In the genomic region with DNA sequence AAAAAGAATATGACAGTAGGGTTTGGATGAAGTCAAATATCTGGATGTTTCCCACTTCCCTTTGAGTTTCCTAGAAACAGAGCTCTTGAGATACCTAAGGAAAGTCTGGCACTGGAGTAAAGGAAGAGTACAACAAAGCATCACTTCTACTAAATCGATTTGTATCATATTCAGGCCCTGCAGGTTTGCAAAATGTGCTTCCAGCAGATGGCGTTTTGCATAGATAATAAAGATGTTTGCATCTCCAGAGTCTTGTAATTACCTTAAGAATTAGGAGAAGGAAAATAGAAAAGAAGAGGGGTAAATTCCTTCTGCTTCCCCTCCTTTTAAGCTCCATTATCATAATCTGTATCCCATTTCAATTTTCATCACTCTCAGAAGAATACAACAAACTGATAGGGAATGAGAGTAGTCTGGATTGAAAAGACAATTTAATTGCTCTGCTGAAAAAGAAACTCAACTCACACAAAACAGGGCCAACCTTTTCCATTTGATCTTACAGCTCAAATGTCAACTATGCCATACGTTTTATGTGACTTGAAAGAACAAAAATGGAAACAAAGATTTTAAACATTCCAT, we compare ENCODE assay signal across 10 cellular contexts.
A peak's percentile ranks its signal among the peaks of the same experiment; 100 is the strongest.
DNase-seq lines count a peak whose midpoint lies in the region; ATAC-seq and TF ChIP-seq lines count a peak whose summit lies in the region.
"Had no signal": no experiment of that assay in that cellular context is flagged by ENCODE, and none has a peak within 500 bp of the region (broad histone marks: within the 10 kb centered on the region; RNA-seq: fewer than 3 reads in every experiment).

No MANE protein-coding gene starts in this region.

- DNase-seq in HT-29 (ENCODE audit: low spot score) (peak; percentile 34), OCI-LY7 (ENCODE audit: low spot score) (no peak), epithelial cell of esophagus (ENCODE audit: low read depth) (peak; percentile 41), neural progenitor cell (ENCODE audit: low spot score) (no peak), body of pancreas (no peak), omental fat pad (ENCODE audit: low spot score) (no peak)
- DNase-seq in central memory CD4-positive, alpha-beta T cell: no peak
- DNase-seq: heart left ventricle, NCI-H1105 treated with DMSO at 0.1 percent for 48 hours had no signal

- no peak for TF ChIP-seq POLR2A in body of pancreas (IDR thresholded peaks at IDR 0.05)

- CTCF ChIA-PET in OCI-LY7 (lab: Charles Lee; ENCODE audit: unreplicated experiment): interaction anchor here (1.0 kb wide), 1 partner anchor 34 kb away, joined by 3 read pairs; no protein-coding TSS in a partner anchor

- no peaks in the 10 kb centered on the region for H3K36me3 Mint-ChIP-seq in neural progenitor cell

- H3K4me1 Mint-ChIP-seq in neural progenitor cell: peaks cover 8% of the 10 kb centered on the region

- no peaks in the 10 kb centered on the region for H3K36me3 ChIP-seq in OCI-LY7 (ENCODE audit: insufficient read depth, low read length)
- no peaks in the 10 kb centered on the region for H3K36me3 ChIP-seq in neural progenitor cell
- no peaks in the 10 kb centered on the region for H3K36me3 ChIP-seq in body of pancreas (replicated peaks in 1 of 2; ENCODE audit: insufficient read depth in 1 of 2, low read depth in 2 of 2)
- H3K36me3 ChIP-seq: heart left ventricle had no signal

- no peaks in the 10 kb centered on the region for H3K4me1 ChIP-seq in OCI-LY7 (ENCODE audit: insufficient read depth, low read length, poor library complexity, severe bottlenecking)
- H3K4me1 ChIP-seq in neural progenitor cell: peaks cover 4% of the 10 kb centered on the region
- H3K4me1 ChIP-seq in body of pancreas: no peaks in the 10 kb centered on the region
- H3K4me1 ChIP-seq: heart left ventricle had no signal

- POLR2A ChIA-PET in OCI-LY7 (lab: Charles Lee): interaction anchor here (1.0 to 1.8 kb wide), 4 partner anchors 11 to 33 kb away, joined by 3 to 5 read pairs (median 3); no protein-coding TSS in a partner anchor

- no TSS peak for BruUV-seq in OCI-LY7 (replicated peaks; lab: Mats Ljungman, UMichigan)

- H3K4me3 Mint-ChIP-seq in neural progenitor cell: no peak overlapping the region

- H3K9me3 ChIP-seq in OCI-LY7 (ENCODE audit: low read length) (no peaks in the 10 kb centered on the region), neural progenitor cell (ENCODE audit: low read depth) (no peaks in the 10 kb centered on the region), body of pancreas (no peaks in the 10 kb centered on the region)
- H3K9me3 ChIP-seq: heart left ventricle had no signal

- no peak overlapping the region for H3K27ac Mint-ChIP-seq in neural progenitor cell

- intact Hi-C loops in OCI-LY7 (cut with micrococcal nuclease; ENCODE audit: unreplicated experiment) (no loop called here), body of pancreas (cut with DNase I) (no loop called here)

- H3K27me3 Mint-ChIP-seq in neural progenitor cell (ENCODE audit: insufficient read depth, low read depth): no peaks in the 10 kb centered on the region

- H3K27me3 ChIP-seq in neural progenitor cell (no peaks in the 10 kb centered on the region), body of pancreas (no peaks in the 10 kb centered on the region)
- H3K27me3 ChIP-seq: heart left ventricle had no signal

- H3F3A ChIP-seq in neural progenitor cell (ENCODE audit: low read depth): no peaks in the 10 kb centered on the region

- no peaks in the 10 kb centered on the region for H3K9me3 Mint-ChIP-seq in neural progenitor cell

- no peak for ATAC-seq in body of pancreas
- ATAC-seq in GM19328 (IDR thresholded peaks at IDR 0.05; ENCODE audit: unreplicated experiment): no peak
- ATAC-seq in omental fat pad (ENCODE audit: low FRiP score): no peak
- ATAC-seq: heart left ventricle had no signal

- no peak overlapping the region for H3K9ac ChIP-seq in neural progenitor cell

- no peak overlapping the region for H3K4me2 ChIP-seq in OCI-LY7 (ENCODE audit: low read length)
- no peak overlapping the region for H3K4me2 ChIP-seq in neural progenitor cell

- 16 to 20% methylated on average over 3 of the region's 3 CpGs for WGBS in body of pancreas, 2 donors

- H2AFZ ChIP-seq in OCI-LY7 (ENCODE audit: low read length): no peak overlapping the region
- no peak overlapping the region for H2AFZ ChIP-seq in neural progenitor cell (replicated peaks)

- H3K27ac ChIP-seq in OCI-LY7 (ENCODE audit: low read depth, low read length, poor library complexity, severe bottlenecking) (no peak overlapping the region), neural progenitor cell (no peak overlapping the region), body of pancreas (no peak overlapping the region)
- H3K27ac ChIP-seq: heart left ventricle had no signal

- TF ChIP-seq CTCF in OCI-LY7 (conservative IDR thresholded peaks at IDR 0.05; ENCODE audit: low read length): peak; percentile 48; the same call in 1 of the 2 replicates
- peak; percentile 51 for TF ChIP-seq CTCF in epithelial cell of esophagus (IDR thresholded peaks at IDR 0.05; ENCODE audit: insufficient read depth, low read depth, low read length, missing control alignments)
- TF ChIP-seq CTCF in neural progenitor cell (IDR thresholded peaks at IDR 0.05): peak; percentile 30
- TF ChIP-seq CTCF in body of pancreas (IDR thresholded peaks at IDR 0.05): no peak
- TF ChIP-seq CTCF in omental fat pad (IDR thresholded peaks at IDR 0.05): no peak

- no peaks in the 10 kb centered on the region for H4K20me1 ChIP-seq in OCI-LY7 (ENCODE audit: insufficient read depth, low read length)
- no peaks in the 10 kb centered on the region for H4K20me1 ChIP-seq in neural progenitor cell (ENCODE audit: low read depth)

- H3K9me2 ChIP-seq in OCI-LY7 (ENCODE audit: insufficient read depth, low read length): no peaks in the 10 kb centered on the region

- H3K79me2 ChIP-seq in OCI-LY7 (ENCODE audit: insufficient read depth, low read depth, low read length) (no peaks in the 10 kb centered on the region), neural progenitor cell (ENCODE audit: low read depth) (no peaks in the 10 kb centered on the region)

- H3K4me3 ChIP-seq in OCI-LY7 (ENCODE audit: low read depth, low read length, poor library complexity, severe bottlenecking) (no peak overlapping the region), epithelial cell of esophagus (ENCODE audit: low read length) (no peak overlapping the region), neural progenitor cell (no peak overlapping the region), body of pancreas (no peak overlapping the region)
- H3K4me3 ChIP-seq: heart left ventricle had no signal

Comparison
In these comparisons a context has a peak if more than half of its experiments do, and no peak if none do; other contexts are left out.
1. DNase-seq: peak in HT-29 (single experiment) and epithelial cell of esophagus (single experiment); none in OCI-LY7 (single experiment), neural progenitor cell (single experiment), body of pancreas (0 of 4), central memory CD4-positive, alpha-beta T cell (single experiment) and omental fat pad (single experiment).
2. CTCF ChIP-seq: peak in OCI-LY7 (single experiment), epithelial cell of esophagus (single experiment) and neural progenitor cell (single experiment); none in body of pancreas (0 of 7) and omental fat pad (0 of 3).